ENCODE assay signal across 1 cellular context in genomic region chr22:24962835-24963234, GRCh38.
TF ChIP-seq lines count a peak whose summit lies in the region.

No MANE protein-coding gene starts in this region.

TF ChIP-seq in endothelial cell of umbilical vein, 7 proteins besides CTCF, POLR2A, EP300 and RAD21:
- TF ChIP-seq MYC (IDR thresholded peaks at IDR 0.05; ENCODE audit: low read depth, low read length) (no peak), GATA2 (IDR thresholded peaks at IDR 0.05; ENCODE audit: insufficient read depth, insufficient read length, low read depth, low read length) (no peak), JUN (IDR thresholded peaks at IDR 0.05; ENCODE audit: borderline replicate concordance, insufficient read depth, insufficient read length, low read depth) (no peak), FOS (IDR thresholded peaks at IDR 0.05; ENCODE audit: borderline replicate concordance, insufficient read depth, low read length) (no peak), EZH2 (IDR thresholded peaks at IDR 0.05; ENCODE audit: borderline replicate concordance, low read depth, low read length, severe bottlenecking) (no peak), POLR2AphosphoS5 (IDR thresholded peaks at IDR 0.05; ENCODE audit: insufficient read depth, low read depth, low read length) (no peak), MAX (IDR thresholded peaks at IDR 0.05; ENCODE audit: insufficient read depth, insufficient read length) (no peak)
